Comparison of ENCODE assay signal across 10 cellular contexts in the genomic region with DNA sequence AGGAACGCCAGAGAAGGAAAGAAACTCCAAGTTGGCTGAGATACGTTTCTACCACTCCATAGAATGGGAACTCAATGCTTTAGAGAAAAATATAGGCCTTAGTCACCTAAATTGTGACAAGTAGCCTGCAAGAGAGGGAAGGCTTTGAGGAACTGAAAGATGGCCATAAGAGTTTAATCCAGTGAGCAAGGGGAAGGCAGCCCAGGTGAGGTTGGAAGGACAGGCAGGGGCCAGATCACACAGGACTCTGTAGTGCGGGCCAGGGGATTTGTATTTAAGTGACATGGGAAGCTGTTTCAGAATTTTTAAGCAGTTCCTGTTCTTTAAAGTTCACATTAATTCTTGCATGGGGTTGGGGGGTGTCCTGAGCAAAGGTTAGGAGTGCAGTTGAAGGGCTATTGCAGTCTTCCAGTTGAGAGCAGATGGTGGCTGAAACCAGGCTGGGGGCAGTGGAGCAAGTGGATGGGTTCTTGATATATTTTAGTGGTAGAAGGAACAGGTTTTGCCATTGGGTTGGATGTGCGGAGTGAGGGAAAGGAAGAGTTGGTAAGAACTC.
A peak's percentile ranks its signal among the peaks of the same experiment; 100 is the strongest.
DNase-seq lines count a peak whose midpoint lies in the region; ATAC-seq and TF ChIP-seq lines count a peak whose summit lies in the region.
"Had no signal": no experiment of that assay in that cellular context is flagged by ENCODE, and none has a peak within 500 bp of the region (broad histone marks: within the 10 kb centered on the region; RNA-seq: fewer than 3 reads in every experiment).

No MANE protein-coding gene starts in this region.

- TF ChIP-seq CTCF in OCI-LY3 (IDR thresholded peaks at IDR 0.05; ENCODE audit: low read depth, low read length): no peak
- no peak for TF ChIP-seq CTCF in neural progenitor cell (IDR thresholded peaks at IDR 0.05)

- no peaks in the 10 kb centered on the region for H3K36me3 Mint-ChIP-seq in stimulated activated naive B cell treated with anti-CD40 and anti-IgM and Interleukin-4, amounts not matched to agents 10 μg/mL and 1 μg/mL and 100 μg/mL, for 72 hours
- no peaks in the 10 kb centered on the region for H3K36me3 Mint-ChIP-seq in neural progenitor cell

- no peaks in the 10 kb centered on the region for H3K9me3 ChIP-seq in OCI-LY3 (ENCODE audit: insufficient read depth, low read length)
- no peaks in the 10 kb centered on the region for H3K9me3 ChIP-seq in neural progenitor cell (ENCODE audit: low read depth)

- peaks cover 28% of the 10 kb centered on the region for H3K4me1 ChIP-seq in OCI-LY3 (ENCODE audit: low read length)
- H3K4me1 ChIP-seq in neural progenitor cell: peaks cover 9% of the 10 kb centered on the region
- H3K4me1 ChIP-seq: parathyroid adenoma had no signal

- H3K79me2 ChIP-seq in OCI-LY3 (ENCODE audit: low read length) (no peaks in the 10 kb centered on the region), neural progenitor cell (ENCODE audit: low read depth) (no peaks in the 10 kb centered on the region)
- H3K79me2 ChIP-seq: parathyroid adenoma had no signal

- ATAC-seq in GM19043 (IDR thresholded peaks at IDR 0.05; ENCODE audit: low read depth, unreplicated experiment) (peak; percentile 19), HG02798 (IDR thresholded peaks at IDR 0.05; ENCODE audit: poor library complexity, unreplicated experiment) (peak; percentile 26), GM21737 (IDR thresholded peaks at IDR 0.05; ENCODE audit: unreplicated experiment) (no peak)
- peak; percentile 77 to 85 for ATAC-seq in stimulated activated naive B cell treated with anti-CD40 and anti-IgM and Interleukin-4, amounts not matched to agents 10 μg/mL and 1 μg/mL and 100 μg/mL, for 72 hours (replicated peaks)

- no peak for DNase-seq in stimulated activated naive B cell treated with anti-CD40 and anti-IgM and Interleukin-4, amounts not matched to agents 10 μg/mL and 1 μg/mL and 100 μg/mL, for 72 hours
- DNase-seq in T-helper 2 cell: no peak
- DNase-seq in neural progenitor cell (ENCODE audit: low spot score): no peak
- no peak for DNase-seq in NCI-H2196 (lab: John Stamatoyannopoulos, UW; ENCODE audit: unreplicated experiment)
- DNase-seq: brain microvascular endothelial cell had no signal

- H3K9ac ChIP-seq in OCI-LY3 (ENCODE audit: low read length) (peak overlapping the region; percentile 19; the same call in 1 of the 2 replicates), neural progenitor cell (no peak overlapping the region)
- H3K9ac ChIP-seq: parathyroid adenoma had no signal

- H3K27me3 ChIP-seq in OCI-LY3 (ENCODE audit: low read depth, low read length) (no peaks in the 10 kb centered on the region), neural progenitor cell (no peaks in the 10 kb centered on the region)
- H3K27me3 ChIP-seq: brain microvascular endothelial cell had no signal

- no peak overlapping the region for H3K4me3 Mint-ChIP-seq in stimulated activated naive B cell treated with anti-CD40 and anti-IgM and Interleukin-4, amounts not matched to agents 10 μg/mL and 1 μg/mL and 100 μg/mL, for 72 hours
- no peak overlapping the region for H3K4me3 Mint-ChIP-seq in neural progenitor cell

- no peaks in the 10 kb centered on the region for H3F3A ChIP-seq in neural progenitor cell (ENCODE audit: low read depth)

- H3K9me3 Mint-ChIP-seq in stimulated activated naive B cell treated with anti-CD40 and anti-IgM and Interleukin-4, amounts not matched to agents 10 μg/mL and 1 μg/mL and 100 μg/mL, for 72 hours: no peaks in the 10 kb centered on the region
- H3K9me3 Mint-ChIP-seq in neural progenitor cell: no peaks in the 10 kb centered on the region

- H3K36me3 ChIP-seq in OCI-LY3 (replicated peaks; ENCODE audit: low read depth, low read length) (no peaks in the 10 kb centered on the region), neural progenitor cell (no peaks in the 10 kb centered on the region)
- H3K36me3 ChIP-seq: brain microvascular endothelial cell had no signal

- H2AFZ ChIP-seq in OCI-LY3 (ENCODE audit: low read depth, low read length): peak overlapping the region; percentile 72
- H2AFZ ChIP-seq in neural progenitor cell (replicated peaks): no peak overlapping the region
- H2AFZ ChIP-seq: parathyroid adenoma had no signal

- H3K4me3 ChIP-seq in OCI-LY3 (ENCODE audit: low read length): peak overlapping the region; percentile 59
- H3K4me3 ChIP-seq in neural progenitor cell: no peak overlapping the region

- H3K4me1 Mint-ChIP-seq in stimulated activated naive B cell treated with anti-CD40 and anti-IgM and Interleukin-4, amounts not matched to agents 10 μg/mL and 1 μg/mL and 100 μg/mL, for 72 hours: no peaks in the 10 kb centered on the region
- peaks cover 16% of the 10 kb centered on the region for H3K4me1 Mint-ChIP-seq in neural progenitor cell

- H3K27me3 Mint-ChIP-seq in stimulated activated naive B cell treated with anti-CD40 and anti-IgM and Interleukin-4, amounts not matched to agents 10 μg/mL and 1 μg/mL and 100 μg/mL, for 72 hours: no peaks in the 10 kb centered on the region
- H3K27me3 Mint-ChIP-seq in neural progenitor cell (ENCODE audit: insufficient read depth, low read depth): no peaks in the 10 kb centered on the region

- H3K4me2 ChIP-seq in OCI-LY3 (ENCODE audit: low read length): peak overlapping the region; percentile 78
- no peak overlapping the region for H3K4me2 ChIP-seq in neural progenitor cell

- no peak overlapping the region for H3K27ac Mint-ChIP-seq in stimulated activated naive B cell treated with anti-CD40 and anti-IgM and Interleukin-4, amounts not matched to agents 10 μg/mL and 1 μg/mL and 100 μg/mL, for 72 hours
- H3K27ac Mint-ChIP-seq in neural progenitor cell: no peak overlapping the region

- H4K20me1 ChIP-seq in OCI-LY3 (ENCODE audit: insufficient read depth, low read length): no peaks in the 10 kb centered on the region
- no peaks in the 10 kb centered on the region for H4K20me1 ChIP-seq in neural progenitor cell (ENCODE audit: low read depth)

- H3K27ac ChIP-seq in OCI-LY3 (ENCODE audit: low read length) (peak overlapping the region; percentile 27; the same call in 1 of the 2 replicates), neural progenitor cell (no peak overlapping the region)
- H3K27ac ChIP-seq: brain microvascular endothelial cell, parathyroid adenoma had no signal
